In genomic region chr4:85724801-85725548, GRCh38 we compare ENCODE assay signal across 1 cellular context.
TF ChIP-seq lines count a peak whose summit lies in the region.

No MANE protein-coding gene starts in this region.

TF ChIP-seq in WTC11, 78 proteins besides CTCF, POLR2A, EP300 and RAD21 (continued from another document):
- TF ChIP-seq FOXP4 (CRISPR knock-in tag; IDR thresholded peaks at IDR 0.05) (no peak), JUN (CRISPR knock-in tag; IDR thresholded peaks at IDR 0.05) (no peak), ZBTB21 (CRISPR knock-in tag; IDR thresholded peaks at IDR 0.05; ENCODE audit: borderline replicate concordance) (no peak), PRRX2 (CRISPR knock-in tag; IDR thresholded peaks at IDR 0.05) (no peak)
